In the genomic region with DNA sequence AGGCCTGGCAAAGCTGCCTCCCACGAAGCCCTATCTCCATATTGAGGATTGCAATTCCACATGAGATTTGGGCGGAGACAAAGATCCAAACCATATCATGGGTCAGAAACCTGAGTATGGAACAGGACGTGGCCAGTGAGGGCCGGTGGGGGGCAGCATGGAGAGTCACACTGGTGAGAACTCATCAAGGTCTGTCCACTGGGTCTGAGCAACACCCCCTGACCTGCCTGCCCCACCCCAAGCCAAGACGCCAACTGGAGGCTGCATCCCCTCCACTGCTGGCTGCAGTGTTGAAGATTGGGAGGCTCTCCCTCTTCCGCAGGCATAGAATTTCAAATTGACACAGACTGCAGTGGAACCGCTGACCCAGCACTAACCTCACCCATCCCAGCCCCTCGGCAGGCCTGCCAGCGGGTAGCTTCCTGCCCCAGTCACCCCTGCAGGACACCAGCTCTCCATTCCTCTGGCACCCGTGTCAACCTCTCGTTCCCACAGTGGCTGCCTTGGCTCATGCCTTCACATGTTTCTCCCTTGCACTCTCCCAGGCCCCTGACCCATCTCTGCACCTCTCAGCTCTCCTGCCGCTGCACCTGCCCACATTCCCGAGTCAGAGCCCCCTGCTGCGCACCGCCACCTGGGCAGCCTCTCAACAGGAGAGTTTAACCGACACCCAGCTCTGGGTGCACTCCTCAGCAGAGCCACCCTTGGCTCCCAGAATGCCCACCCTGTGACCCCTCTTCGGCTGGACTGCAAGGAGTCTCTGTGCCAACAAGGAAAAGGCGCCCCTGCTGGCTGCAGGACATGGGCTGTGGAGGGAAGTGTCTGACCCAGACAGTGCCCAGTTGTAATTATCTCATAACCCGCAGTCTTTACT, we compare ENCODE assay signal across 16 cellular contexts. TPM values are rescaled to one million over a fixed set of nuclear protein-coding genes. Genes with fewer than 3 reads are reported as not detected.
DNase-seq lines count a peak whose midpoint lies in the region; ATAC-seq and TF ChIP-seq lines count a peak whose summit lies in the region.
"Had no signal": no experiment of that assay in that cellular context is flagged by ENCODE, and none has a peak within 500 bp of the region (broad histone marks: within the 10 kb centered on the region; RNA-seq: fewer than 3 reads in every experiment).

No MANE protein-coding gene starts in this region.

- TF ChIP-seq CTCF in PC-3 (conservative IDR thresholded peaks at IDR 0.05; ENCODE audit: low read depth, low read length) (0 out of 2 replicates have a peak, but pooled peaks have one; percentile 28), spleen (IDR thresholded peaks at IDR 0.05 in 8 of 11, conservative IDR thresholded peaks at IDR 0.05 in 3 of 11) (no peak)

- no peaks in the 10 kb centered on the region for H3K79me2 ChIP-seq in PC-3 (ENCODE audit: low read length)
- H3K79me2 ChIP-seq in mesendoderm (ENCODE audit: control insufficient read depth, insufficient read depth, low read length), result no peaks in the 10 kb centered on the region

- H3K9ac ChIP-seq in PC-3 (ENCODE audit: low read length) (no peak overlapping the region), mesendoderm (ENCODE audit: low read length) (no peak overlapping the region)
- H3K9ac ChIP-seq: KMS-11 had no signal

- no peak overlapping the region for H3K4me2 ChIP-seq in PC-3 (ENCODE audit: low read length)
- H3K4me2 ChIP-seq in mesendoderm (ENCODE audit: low read length), result no peak overlapping the region
- H3K4me2 ChIP-seq: KMS-11 had no signal

- no peak overlapping the region for H3K4ac ChIP-seq in mesendoderm (ENCODE audit: low read depth, low read length)

- no peaks in the 10 kb centered on the region for H3K27me3 Mint-ChIP-seq in T-helper 2 cell treated with Interferon-gamma antibody and Interleukin-4, amounts not matched to agents 5 μg/mL and 100 μg/mL, for 36 hours (ENCODE audit: low read depth)

- H3K4me3 Mint-ChIP-seq in T-helper 2 cell treated with Interferon-gamma antibody and Interleukin-4, amounts not matched to agents 5 μg/mL and 100 μg/mL, for 36 hours, result no peak overlapping the region
- H3K4me3 Mint-ChIP-seq: stimulated activated memory B cell treated with anti-CD40 and anti-IgM and Interleukin-4, amounts not matched to agents 10 μg/mL and 1 μg/mL and 100 μg/mL, for 72 hours had no signal

- no TSS peak for BruUV-seq in PC-3 (replicated peaks; lab: Mats Ljungman, UMichigan)

- H3K4me3 ChIP-seq in PC-3 (ENCODE audit: low read length) (no peak overlapping the region), spleen (no peak overlapping the region), mesendoderm (ENCODE audit: low read length) (no peak overlapping the region)

- no peak overlapping the region for H4K5ac ChIP-seq in mesendoderm (ENCODE audit: low read length)

- no peak overlapping the region for H2BK120ac ChIP-seq in mesendoderm (ENCODE audit: low read depth, low read length)

- no peaks in the 10 kb centered on the region for H3K79me1 ChIP-seq in mesendoderm (ENCODE audit: low read length)

- H4K20me1 ChIP-seq in PC-3 (ENCODE audit: low read length), result no peaks in the 10 kb centered on the region

- TF ChIP-seq POLR2A in spleen (IDR thresholded peaks at IDR 0.05), result no peak

- no peak overlapping the region for H3K18ac ChIP-seq in mesendoderm (ENCODE audit: low read length)

- H3K9me3 ChIP-seq in PC-3 (ENCODE audit: low read length), result no peaks in the 10 kb centered on the region
- peaks cover 0 to 8% (median 0%) of the 10 kb centered on the region in 8 donors for H3K9me3 ChIP-seq in spleen

- peaks cover 8% of the 10 kb centered on the region for H3K9me3 Mint-ChIP-seq in T-helper 2 cell treated with Interferon-gamma antibody and Interleukin-4, amounts not matched to agents 5 μg/mL and 100 μg/mL, for 36 hours

- H2BK15ac ChIP-seq in mesendoderm (replicated peaks; ENCODE audit: low read depth), result no peak overlapping the region

- no peak overlapping the region for H3K23ac ChIP-seq in mesendoderm (ENCODE audit: low read length)

- peak overlapping the region; percentile 31 for H3K27ac Mint-ChIP-seq in T-helper 2 cell treated with Interferon-gamma antibody and Interleukin-4, amounts not matched to agents 5 μg/mL and 100 μg/mL, for 36 hours
- H3K27ac Mint-ChIP-seq: stimulated activated memory B cell treated with anti-CD40 and anti-IgM and Interleukin-4, amounts not matched to agents 10 μg/mL and 1 μg/mL and 100 μg/mL, for 72 hours had no signal

- no peak overlapping the region for H4K8ac ChIP-seq in mesendoderm (ENCODE audit: low read depth, low read length)

- H3K9me2 ChIP-seq in PC-3 (replicated peaks; ENCODE audit: low read length), result no peaks in the 10 kb centered on the region

- H2AFZ ChIP-seq in PC-3 (ENCODE audit: low read length), result no peak overlapping the region

- no peaks in the 10 kb centered on the region for H3F3A ChIP-seq in PC-3 (ENCODE audit: low read length, unreplicated experiment)

- ATAC-seq in PC-3 (no peak), left colon (peak; percentile 27), HG03432 (IDR thresholded peaks at IDR 0.05; ENCODE audit: unreplicated experiment) (no peak)
- ATAC-seq: stimulated activated memory B cell treated with anti-CD40 and anti-IgM and Interleukin-4, amounts not matched to agents 10 μg/mL and 1 μg/mL and 100 μg/mL, for 72 hours had no signal

- H3K27me3 ChIP-seq in PC-3 (ENCODE audit: low read length) (no peaks in the 10 kb centered on the region), spleen (replicated peaks in 1 of 7) (peaks cover 0 to 24% (median 0%) of the 10 kb centered on the region in 7 donors), mesendoderm (ENCODE audit: insufficient read depth, low read length, poor library complexity) (no peaks in the 10 kb centered on the region)

- H3K36me3 ChIP-seq in PC-3 (ENCODE audit: low read depth, low read length) (no peaks in the 10 kb centered on the region), spleen (no peaks in the 10 kb centered on the region), mesendoderm (ENCODE audit: control insufficient read depth, insufficient read depth, low read length) (no peaks in the 10 kb centered on the region)

- H2AK5ac ChIP-seq in mesendoderm (ENCODE audit: low read length), result no peak overlapping the region

- CTCF ChIA-PET in PC-3 (lab: Charles Lee), result no interaction called here

- H2BK5ac ChIP-seq in mesendoderm (ENCODE audit: low read length), result no peak overlapping the region

- H3K4me1 ChIP-seq in PC-3 (ENCODE audit: insufficient read depth, low read length) (peaks cover 3% of the 10 kb centered on the region), spleen (peaks cover 2 to 37% (median 16%) of the 10 kb centered on the region in 6 donors), mesendoderm (ENCODE audit: control insufficient read depth, low read depth, low read length) (peaks cover 2% of the 10 kb centered on the region)

- H3K56ac ChIP-seq in mesendoderm (ENCODE audit: low read length), result no peak overlapping the region

- POLR2A ChIA-PET in PC-3 (lab: Charles Lee; ENCODE audit: unreplicated experiment), result no interaction called here

- WGBS in spleen, 5 donors, result 84 to 91% (median 87%) methylated on average over 19 of the region's 19 CpGs
- no CpG with 5 or more reads among the region's 19 CpGs for WGBS in mesendoderm (ENCODE audit: extremely low coverage, insufficient coverage, low lambda C conversion rate)

- H3K27ac ChIP-seq in PC-3 (ENCODE audit: low read length) (no peak overlapping the region), spleen (peak overlapping the region in 3 of 8 donors; percentile 18 to 87 (median 72)), mesendoderm (ENCODE audit: low read depth, low read length) (no peak overlapping the region)
- H3K27ac ChIP-seq: HL-60, KMS-11 had no signal

- peaks cover 3% of the 10 kb centered on the region for H3K36me3 Mint-ChIP-seq in T-helper 2 cell treated with Interferon-gamma antibody and Interleukin-4, amounts not matched to agents 5 μg/mL and 100 μg/mL, for 36 hours (ENCODE audit: low read depth)
- H3K36me3 Mint-ChIP-seq: stimulated activated memory B cell treated with anti-CD40 and anti-IgM and Interleukin-4, amounts not matched to agents 10 μg/mL and 1 μg/mL and 100 μg/mL, for 72 hours had no signal

- intact Hi-C loops in PC-3 (cut with micrococcal nuclease), result no loop called here
- intact Hi-C loops in left colon (cut with DNase I, micrococcal nuclease), result no loop called here
- intact Hi-C loops in spleen (cut with DNase I; ENCODE audit: low total_unique reads), result no loop called here

- peaks cover 30% of the 10 kb centered on the region for H3K4me1 Mint-ChIP-seq in T-helper 2 cell treated with Interferon-gamma antibody and Interleukin-4, amounts not matched to agents 5 μg/mL and 100 μg/mL, for 36 hours (ENCODE audit: low read depth)

- no peak for DNase-seq in T-helper 2 cell treated with Interferon-gamma antibody and Interleukin-4, amounts not matched to agents 5 μg/mL and 100 μg/mL, for 36 hours (ENCODE audit: low spot score)
- DNase-seq in T-helper 2 cell, result no peak
- no peak for DNase-seq in PC-3
- no peak for DNase-seq in left colon
- peak; percentile 68 for DNase-seq in spleen
- no peak for DNase-seq in NCI-H146 treated with DMSO at 0.1 percent for 48 hours (lab: John Stamatoyannopoulos, UW; ENCODE audit: unreplicated experiment)
- DNase-seq in mesendoderm, result no peak
- DNase-seq: activated CD4-positive, alpha-beta T cell treated with anti-CD3 and anti-CD28 coated beads for 1 hour; effector CD4-positive, alpha-beta T cell; NCI-H1436; NCI-H2227 treated with DMSO at 0.1 percent for 48 hours; Right ventricle myocardium superior had no signal

RNA-seq across cellular contexts. Expression of a gene that starts 45.2 kb away (rescaled TPM):
- total RNA-seq in PC-3 (2014; rRNA removed) (92.9 and 96.1 TPM in 2 replicates), left colon (100 to 1,000 TPM; 139 to 144 TPM), spleen (100 to 1,000 TPM; 193 to 322 (median 219) TPM)
- 10 to 100 TPM; 80.8 to 95.3 (median 84.4) TPM for polyA plus RNA-seq in spleen
- 159 TPM for polyA plus RNA-seq in mesendoderm (2013, experiment 1 of 2)
- 160 TPM for polyA plus RNA-seq in mesendoderm (2013, experiment 2 of 2)
